ENCODE assay signal across 31 cellular contexts in genomic region chr15:96217983-96218382, GRCh38.
"Had no signal": no experiment of that assay in that cellular context is flagged by ENCODE, and none has a peak within 500 bp of the region (broad histone marks: within the 10 kb centered on the region; RNA-seq: fewer than 3 reads in every experiment).

No MANE protein-coding gene starts in this region.

- H3K4me3 ChIP-seq: left lung, lower lobe of right lung, ovary, prostate gland, skin epidermis, stomach, testis, thyroid gland, transverse colon, upper lobe of left lung, vagina had no signal

- FAIRE-seq: islet of Langerhans, kidney had no signal

- H3K4me1 Mint-ChIP-seq: immature natural killer cell; naive thymus-derived CD8-positive, alpha-beta T cell; stimulated activated naive B cell treated with anti-CD40 and anti-IgM and Interleukin-4, amounts not matched to agents 10 μg/mL and 1 μg/mL and 100 μg/mL, for 72 hours had no signal

- H3K36me3 ChIP-seq: left lung, lower lobe of right lung, ovary, prostate gland, stomach, thyroid gland, transverse colon, upper lobe of left lung, vagina had no signal

- H3K9me3 ChIP-seq: left lung, lower lobe of right lung, ovary, prostate gland, stomach, testis, thyroid gland, transverse colon, upper lobe of left lung, vagina had no signal

- DNase-seq: hypothalamus; immature natural killer cell; kidney; left colon; left lung; lower lobe of right lung; mammary epithelial cell; mesenchymal stem cell; naive thymus-derived CD8-positive, alpha-beta T cell; nucleus accumbens; ovary; retina; right cardiac atrium; stimulated activated CD4-positive, alpha-beta T cell treated with anti-CD3 and anti-CD28 coated beads, Interleukin-12 subunit alpha, Interleukin-12 subunit beta, amount 100 ng/mL, for 4 hours; stimulated activated CD4-positive, alpha-beta T cell treated with anti-CD3 and anti-CD28 coated beads, Interleukin-15, amount 100 ng/mL, for 24 hours; stimulated activated CD4-positive, alpha-beta T cell treated with anti-CD3 and anti-CD28 coated beads, Interleukin-2, amount 100 ng/mL, for 24 hours; stimulated activated CD4-positive, alpha-beta T cell treated with anti-CD3 and anti-CD28 coated beads, Interleukin-4, amount 100 ng/mL, for 1 hour; stimulated activated naive B cell treated with anti-CD40 and anti-IgM and Interleukin-4, amounts not matched to agents 10 μg/mL and 1 μg/mL and 100 μg/mL, for 72 hours; stimulated activated naive CD8-positive, alpha-beta T cell treated with anti-CD3 and anti-CD28 coated beads, Interleukin-15, Interleukin-2, amounts not matched to agents 100 U/mL and 50 U/mL, for 24 hours; stomach; testis; thyroid gland; transverse colon; upper lobe of left lung had no signal

- H3K36me3 Mint-ChIP-seq: stimulated activated naive B cell treated with anti-CD40 and anti-IgM and Interleukin-4, amounts not matched to agents 10 μg/mL and 1 μg/mL and 100 μg/mL, for 72 hours had no signal

- H3K27me3 Mint-ChIP-seq: stimulated activated naive B cell treated with anti-CD40 and anti-IgM and Interleukin-4, amounts not matched to agents 10 μg/mL and 1 μg/mL and 100 μg/mL, for 72 hours had no signal

- ATAC-seq: left colon; left lung; lower lobe of right lung; naive thymus-derived CD8-positive, alpha-beta T cell; right cardiac atrium; sciatic nerve; stimulated activated naive B cell treated with anti-CD40 and anti-IgM and Interleukin-4, amounts not matched to agents 10 μg/mL and 1 μg/mL and 100 μg/mL, for 72 hours; stimulated activated naive CD8-positive, alpha-beta T cell treated with anti-CD3 and anti-CD28 coated beads, Interleukin-15, Interleukin-2, amounts not matched to agents 100 U/mL and 50 U/mL, for 24 hours had no signal

- H3K27ac Mint-ChIP-seq: immature natural killer cell; naive thymus-derived CD8-positive, alpha-beta T cell; stimulated activated naive B cell treated with anti-CD40 and anti-IgM and Interleukin-4, amounts not matched to agents 10 μg/mL and 1 μg/mL and 100 μg/mL, for 72 hours had no signal

- H3K27ac ChIP-seq: left lung, lower lobe of right lung, prostate gland, skin epidermis, stomach, testis, thyroid gland, transverse colon, upper lobe of left lung, vagina had no signal

- H3K9me3 Mint-ChIP-seq: nephron had no signal

- H3K4me1 ChIP-seq: left lung, lower lobe of right lung, prostate gland, testis, thyroid gland, transverse colon, upper lobe of left lung, vagina had no signal

- H3K27me3 ChIP-seq: left lung, ovary, stomach, testis, thyroid gland, transverse colon, upper lobe of left lung, vagina had no signal

- H3K4me3 Mint-ChIP-seq: immature natural killer cell; naive thymus-derived CD8-positive, alpha-beta T cell; nephron; neural crest cell; stimulated activated naive B cell treated with anti-CD40 and anti-IgM and Interleukin-4, amounts not matched to agents 10 μg/mL and 1 μg/mL and 100 μg/mL, for 72 hours had no signal
